30 cellular contexts compared by ENCODE assay signal in genomic region chrX:8147216-8147615, GRCh38. TPM values are rescaled to one million over a fixed set of nuclear protein-coding genes. Genes with fewer than 3 reads are reported as not detected.
A peak's percentile ranks its signal among the peaks of the same experiment; 100 is the strongest.
DNase-seq lines count a peak whose midpoint lies in the region; ATAC-seq and TF ChIP-seq lines count a peak whose summit lies in the region.
"Had no signal": no experiment of that assay in that cellular context is flagged by ENCODE, and none has a peak within 500 bp of the region (broad histone marks: within the 10 kb centered on the region; RNA-seq: fewer than 3 reads in every experiment).

No MANE protein-coding gene starts in this region.

- no peak overlapping the region for H3K4me3 ChIP-seq in fibroblast of lung (replicated peaks in 1 of 4; ENCODE audit: control extremely low read depth in 1 of 4, insufficient read depth in 1 of 4, low read depth in 3 of 4, low read length in 4 of 4)
- H3K4me3 ChIP-seq in neuronal stem cell (ENCODE audit: low read length in 2 of 2), result no peak overlapping the region
- H3K4me3 ChIP-seq in ovary, result no peak overlapping the region
- H3K4me3 ChIP-seq: PC-9, SJCRH30 had no signal

- H3K27me3 ChIP-seq in fibroblast of lung (ENCODE audit: control insufficient read depth, insufficient read depth, low read length), result no peaks in the 10 kb centered on the region
- no peaks in the 10 kb centered on the region for H3K27me3 ChIP-seq in neuronal stem cell (ENCODE audit: control insufficient read depth in 3 of 3, insufficient read depth in 3 of 3, low read depth in 1 of 3, low read length in 3 of 3)
- H3K27me3 ChIP-seq in ovary, result no peaks in the 10 kb centered on the region
- H3K27me3 ChIP-seq: BE2C, SJCRH30 had no signal

- no peak overlapping the region for H3K18ac ChIP-seq in neuronal stem cell (ENCODE audit: low read length)

- H2AFZ ChIP-seq in fibroblast of lung (ENCODE audit: low read length) (no peak overlapping the region), neuronal stem cell (ENCODE audit: low read length) (no peak overlapping the region)
- H2AFZ ChIP-seq: PC-9 had no signal

- H3K4me1 ChIP-seq in fibroblast of lung (ENCODE audit: control insufficient read depth, extremely low read depth, insufficient read depth, low read length) (no peaks in the 10 kb centered on the region), neuronal stem cell (ENCODE audit: control insufficient read depth in 2 of 2, insufficient read depth in 1 of 2, low read depth in 1 of 2, low read length in 2 of 2) (no peaks in the 10 kb centered on the region), ovary (ENCODE audit: insufficient read depth) (no peaks in the 10 kb centered on the region)
- H3K4me1 ChIP-seq: BE2C, SJCRH30 had no signal

- no peak overlapping the region for H4K91ac ChIP-seq in neuronal stem cell (ENCODE audit: low read depth, low read length, poor library complexity)

- DNase-seq in NCI-H1417 (lab: John Stamatoyannopoulos, UW) (peak in 2 of 3 experiments; percentile 7 to 64), NCI-H1417 treated with DMSO at 0.1 percent for 48 hours (lab: John Stamatoyannopoulos, UW) (no peak), NCI-H69 (lab: John Stamatoyannopoulos, UW) (peak; percentile 56), fibroblast of lung (ENCODE audit: low read depth in 2 of 2) (peak; percentile 17 to 25), neuronal stem cell (ENCODE audit: low spot score) (peak; percentile 14), cardiac septum (ENCODE audit: low spot score) (no peak), ovary (no peak), sciatic nerve (ENCODE audit: low spot score) (no peak)
- DNase-seq: 8988T, ACHN, BE2C, DMS79, EL, GDM1, HCEC 1CT, NCI-H1092, NCI-H1436 treated with DMSO at 0.1 percent for 48 hours, NCI-H2029 treated with DMSO at 0.1 percent for 48 hours, NCI-H2171, NCI-H226, NCI-H510A, NCI-H774, SJCRH30 had no signal

- H3K23ac ChIP-seq in neuronal stem cell (ENCODE audit: low read depth, low read length, poor library complexity), result no peak overlapping the region

- TF ChIP-seq EP300 in ovary (IDR thresholded peaks at IDR 0.05), result no peak

- H2BK12ac ChIP-seq in neuronal stem cell (ENCODE audit: low read length), result no peak overlapping the region

- no peak overlapping the region for H2AK5ac ChIP-seq in neuronal stem cell (ENCODE audit: low read depth, low read length)

- H3K79me1 ChIP-seq in neuronal stem cell (ENCODE audit: low read depth, low read length), result no peaks in the 10 kb centered on the region

- TF ChIP-seq CTCF in fibroblast of lung (conservative IDR thresholded peaks at IDR 0.05 in 1 of 2, IDR thresholded peaks at IDR 0.05 in 1 of 2; ENCODE audit: low read depth in 1 of 2, low read length in 2 of 2) (no peak), ovary (IDR thresholded peaks at IDR 0.05) (no peak)

- TF ChIP-seq POLR2A in ovary (IDR thresholded peaks at IDR 0.05), result no peak

- H3K4ac ChIP-seq in neuronal stem cell (ENCODE audit: low read length), result no peak overlapping the region

- no peak overlapping the region for H4K8ac ChIP-seq in neuronal stem cell (ENCODE audit: low read depth, low read length)

- H3K27ac ChIP-seq in fibroblast of lung (ENCODE audit: insufficient read depth, low read length), result no peak overlapping the region
- H3K27ac ChIP-seq in neuronal stem cell (replicated peaks; ENCODE audit: low read length), result no peak overlapping the region
- H3K27ac ChIP-seq in ovary, result no peak overlapping the region
- H3K27ac ChIP-seq: PC-9, SJCRH30 had no signal

- H2BK5ac ChIP-seq in neuronal stem cell (ENCODE audit: low read length), result no peak overlapping the region

- H3K36me3 ChIP-seq in fibroblast of lung (ENCODE audit: control insufficient read depth, insufficient read depth, low read length) (no peaks in the 10 kb centered on the region), neuronal stem cell (replicated peaks in 1 of 2; ENCODE audit: control insufficient read depth in 2 of 2, insufficient read depth in 2 of 2, low read length in 2 of 2) (no peaks in the 10 kb centered on the region), ovary (no peaks in the 10 kb centered on the region)
- H3K36me3 ChIP-seq: BE2C, SJCRH30 had no signal

- H3K14ac ChIP-seq in neuronal stem cell (ENCODE audit: low read length), result no peak overlapping the region

- no peaks in the 10 kb centered on the region for H4K20me1 ChIP-seq in fibroblast of lung (ENCODE audit: control insufficient read depth, extremely low read depth, insufficient read depth, low read length)

- H2BK15ac ChIP-seq in neuronal stem cell (ENCODE audit: low read length), result no peak overlapping the region

- no peak overlapping the region for H3K4me2 ChIP-seq in fibroblast of lung (ENCODE audit: extremely low read depth, insufficient read depth, low read length)
- H3K4me2 ChIP-seq in neuronal stem cell (ENCODE audit: insufficient read depth, low read length, poor library complexity, severe bottlenecking), result no peak overlapping the region
- H3K4me2 ChIP-seq: PC-9 had no signal

- no peaks in the 10 kb centered on the region for H3K79me2 ChIP-seq in fibroblast of lung (ENCODE audit: control insufficient read depth, insufficient read depth, low read length)

- no peak for ATAC-seq in sciatic nerve
- ATAC-seq: Right ventricle myocardium inferior, SK-N-SH treated with all-trans-retinoic acid at 6 μM for 48 hours had no signal

- no peaks in the 10 kb centered on the region for H3K9me3 ChIP-seq in fibroblast of lung (ENCODE audit: control insufficient read depth, insufficient read depth, low read depth, low read length)
- peaks cover 0 to 4% of the 10 kb centered on the region in 2 donors for H3K9me3 ChIP-seq in neuronal stem cell (replicated peaks in 1 of 2; ENCODE audit: control insufficient read depth in 2 of 2, insufficient read depth in 1 of 2, low read depth in 1 of 2, low read length in 2 of 2)
- no peaks in the 10 kb centered on the region for H3K9me3 ChIP-seq in ovary
- H3K9me3 ChIP-seq: BE2C, SJCRH30 had no signal

- intact Hi-C loops in cardiac septum (cut with DNase I) (no loop called here), ovary (cut with DNase I) (no loop called here), sciatic nerve (cut with DNase I) (no loop called here)

- WGBS in neuronal stem cell (ENCODE audit: extremely low coverage in 2 of 2, insufficient read length in 2 of 2, insufficient replicate concordance in 1 of 2), 2 donors, result no CpG with 5 or more reads among the region's 4 CpGs
- 46 to 48% (median 46%) methylated on average over 4 of the region's 4 CpGs for WGBS in ovary, 3 donors

- no peak overlapping the region for H2BK120ac ChIP-seq in neuronal stem cell (ENCODE audit: low read depth, low read length)

- H3K9ac ChIP-seq in fibroblast of lung (ENCODE audit: insufficient read depth, low read length), result no peak overlapping the region
- no peak overlapping the region for H3K9ac ChIP-seq in neuronal stem cell (ENCODE audit: low read depth, low read length, poor library complexity)

RNA-seq across cellular contexts. Expression of gene VCX2, which starts 23.9 kb away (rescaled TPM):
- total RNA-seq in fibroblast of lung, result not detected in 2 replicates
- polyA plus RNA-seq in fibroblast of lung, result not detected in 2 replicates
- polyA plus RNA-seq in fibroblast of lung (2012), result not detected in 2 replicates
- polyA minus RNA-seq in fibroblast of lung (ENCODE audit: low replicate concordance), result not detected in 2 replicates
- not detected for polyA plus RNA-seq in neuronal stem cell (2013, experiment 1 of 2)
- polyA plus RNA-seq in neuronal stem cell (2013, experiment 2 of 2), result not detected
- total RNA-seq in cardiac septum, result not detected
- not detected for total RNA-seq in ovary
- polyA plus RNA-seq in ovary, result not detected
- total RNA-seq in sciatic nerve, result not detected
- total RNA-seq: H1, HT-29, PC-9, Right ventricle myocardium inferior, RPMI7951, SJCRH30 had no signal
- polyA plus RNA-seq: CD14-positive monocyte, H1 had no signal

Comparison
In these comparisons a context has a peak if more than half of its experiments do, and no peak if none do; other contexts are left out.
1. DNase-seq: peak in NCI-H1417 (2 of 3), NCI-H69 (single experiment), fibroblast of lung (2 of 2) and neuronal stem cell (single experiment); none in NCI-H1417 treated with DMSO at 0.1 percent for 48 hours (single experiment), cardiac septum (single experiment), ovary (0 of 5) and sciatic nerve (single experiment).